In genomic region chr5:158553195-158553945, GRCh38 we compare ENCODE assay signal across 20 cellular contexts.
DNase-seq lines count a peak whose midpoint lies in the region; ATAC-seq and TF ChIP-seq lines count a peak whose summit lies in the region.
"Had no signal": no experiment of that assay in that cellular context is flagged by ENCODE, and none has a peak within 500 bp of the region (broad histone marks: within the 10 kb centered on the region; RNA-seq: fewer than 3 reads in every experiment).

No MANE protein-coding gene starts in this region.

- no peak overlapping the region for H3K4me3 ChIP-seq in fibroblast of villous mesenchyme (ENCODE audit: low read depth, low read length)
- H3K4me3 ChIP-seq: PC-9 had no signal

- POLR2A ChIA-PET in WTC11 (lab: Charles Lee): no interaction called here

- CTCF ChIA-PET in WTC11 (lab: Charles Lee): no interaction called here

- intact Hi-C loops in sciatic nerve (cut with DNase I): no loop called here

- DNase-seq in AG20443 (ENCODE audit: low spot score): peak; percentile 54
- peak; percentile 3 for DNase-seq in NCI-H82 treated with DMSO at 0.1 percent for 48 hours (lab: John Stamatoyannopoulos, UW; ENCODE audit: unreplicated experiment)
- peak; percentile 1 for DNase-seq in fibroblast of villous mesenchyme (ENCODE audit: low read depth)
- peak; percentile 63 for DNase-seq in sciatic nerve (ENCODE audit: low spot score)
- DNase-seq in NCI-H2196 (lab: John Stamatoyannopoulos, UW; ENCODE audit: unreplicated experiment): no peak
- no peak for DNase-seq in WTC11 (ENCODE audit: low spot score)
- no peak for DNase-seq in progenitor cell of endocrine pancreas (ENCODE audit: low spot score, unreplicated experiment)
- DNase-seq: activated CD4-positive, alpha-beta T cell treated with anti-CD3 and anti-CD28 coated beads for 48 hours; activated CD8-positive, alpha-beta memory T cell treated with anti-CD3 and anti-CD28 coated beads, Interleukin-2, amount 50 U/mL, for 48 hours; activated naive CD4-positive, alpha-beta T cell; brain microvascular endothelial cell; GF-D8; HCEC 1CT; naive B cell; NCI-H1694 treated with DMSO at 0.1 percent for 48 hours; NCI-H526; PC-9 had no signal

- H3K4me1 Mint-ChIP-seq in WTC11 (no peaks in the 10 kb centered on the region), progenitor cell of endocrine pancreas (ENCODE audit: low read depth) (peaks cover 5% of the 10 kb centered on the region)

- no peaks in the 10 kb centered on the region for H3K27me3 Mint-ChIP-seq in WTC11 (ENCODE audit: low read depth)
- H3K27me3 Mint-ChIP-seq in progenitor cell of endocrine pancreas: no peaks in the 10 kb centered on the region
- H3K27me3 Mint-ChIP-seq: B cell, naive B cell had no signal

- H3K36me3 Mint-ChIP-seq in WTC11: 0 out of 2 replicates have a peak, but pooled peaks cover 7% of the 10 kb centered on the region
- no peaks in the 10 kb centered on the region for H3K36me3 Mint-ChIP-seq in progenitor cell of endocrine pancreas (ENCODE audit: insufficient read depth)
- H3K36me3 Mint-ChIP-seq: naive B cell had no signal

- ATAC-seq in sciatic nerve (peak; percentile 82), WTC11 (no peak), GM21360 (IDR thresholded peaks at IDR 0.05; ENCODE audit: unreplicated experiment) (no peak)
- ATAC-seq: esophagus mucosa had no signal

- H3K27ac Mint-ChIP-seq in WTC11 (no peak overlapping the region), progenitor cell of endocrine pancreas (no peak overlapping the region)
- H3K27ac Mint-ChIP-seq: B cell had no signal

- TF ChIP-seq CTCF in fibroblast of villous mesenchyme (IDR thresholded peaks at IDR 0.05; ENCODE audit: insufficient read depth, low read depth, low read length): no peak
- no peak for TF ChIP-seq CTCF in WTC11 (IDR thresholded peaks at IDR 0.05)
- no peak for TF ChIP-seq CTCF in progenitor cell of endocrine pancreas (IDR thresholded peaks at IDR 0.05; ENCODE audit: unreplicated experiment)

- H3K4me3 Mint-ChIP-seq in WTC11 (no peak overlapping the region), progenitor cell of endocrine pancreas (ENCODE audit: low read depth) (no peak overlapping the region)
- H3K4me3 Mint-ChIP-seq: B cell, naive B cell had no signal

- H3K9me3 Mint-ChIP-seq in WTC11: peaks cover 8% of the 10 kb centered on the region
- H3K9me3 Mint-ChIP-seq in progenitor cell of endocrine pancreas (ENCODE audit: low read depth): no peaks in the 10 kb centered on the region

TF ChIP-seq in WTC11, 78 proteins besides CTCF, POLR2A, EP300 and RAD21:
- TF ChIP-seq, protein P1, sequence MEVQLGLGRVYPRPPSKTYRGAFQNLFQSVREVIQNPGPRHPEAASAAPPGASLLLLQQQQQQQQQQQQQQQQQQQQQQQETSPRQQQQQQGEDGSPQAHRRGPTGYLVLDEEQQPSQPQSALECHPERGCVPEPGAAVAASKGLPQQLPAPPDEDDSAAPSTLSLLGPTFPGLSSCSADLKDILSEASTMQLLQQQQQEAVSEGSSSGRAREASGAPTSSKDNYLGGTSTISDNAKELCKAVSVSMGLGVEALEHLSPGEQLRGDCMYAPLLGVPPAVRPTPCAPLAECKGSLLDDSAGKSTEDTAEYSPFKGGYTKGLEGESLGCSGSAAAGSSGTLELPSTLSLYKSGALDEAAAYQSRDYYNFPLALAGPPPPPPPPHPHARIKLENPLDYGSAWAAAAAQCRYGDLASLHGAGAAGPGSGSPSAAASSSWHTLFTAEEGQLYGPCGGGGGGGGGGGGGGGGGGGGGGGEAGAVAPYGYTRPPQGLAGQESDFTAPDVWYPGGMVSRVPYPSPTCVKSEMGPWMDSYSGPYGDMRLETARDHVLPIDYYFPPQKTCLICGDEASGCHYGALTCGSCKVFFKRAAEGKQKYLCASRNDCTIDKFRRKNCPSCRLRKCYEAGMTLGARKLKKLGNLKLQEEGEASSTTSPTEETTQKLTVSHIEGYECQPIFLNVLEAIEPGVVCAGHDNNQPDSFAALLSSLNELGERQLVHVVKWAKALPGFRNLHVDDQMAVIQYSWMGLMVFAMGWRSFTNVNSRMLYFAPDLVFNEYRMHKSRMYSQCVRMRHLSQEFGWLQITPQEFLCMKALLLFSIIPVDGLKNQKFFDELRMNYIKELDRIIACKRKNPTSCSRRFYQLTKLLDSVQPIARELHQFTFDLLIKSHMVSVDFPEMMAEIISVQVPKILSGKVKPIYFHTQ (CRISPR knock-in tag; IDR thresholded peaks at IDR 0.05): no peak
- TF ChIP-seq, protein P2, sequence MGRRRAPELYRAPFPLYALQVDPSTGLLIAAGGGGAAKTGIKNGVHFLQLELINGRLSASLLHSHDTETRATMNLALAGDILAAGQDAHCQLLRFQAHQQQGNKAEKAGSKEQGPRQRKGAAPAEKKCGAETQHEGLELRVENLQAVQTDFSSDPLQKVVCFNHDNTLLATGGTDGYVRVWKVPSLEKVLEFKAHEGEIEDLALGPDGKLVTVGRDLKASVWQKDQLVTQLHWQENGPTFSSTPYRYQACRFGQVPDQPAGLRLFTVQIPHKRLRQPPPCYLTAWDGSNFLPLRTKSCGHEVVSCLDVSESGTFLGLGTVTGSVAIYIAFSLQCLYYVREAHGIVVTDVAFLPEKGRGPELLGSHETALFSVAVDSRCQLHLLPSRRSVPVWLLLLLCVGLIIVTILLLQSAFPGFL (CRISPR knock-in tag; IDR thresholded peaks at IDR 0.05; ENCODE audit: borderline replicate concordance): no peak
- TF ChIP-seq, protein P3, sequence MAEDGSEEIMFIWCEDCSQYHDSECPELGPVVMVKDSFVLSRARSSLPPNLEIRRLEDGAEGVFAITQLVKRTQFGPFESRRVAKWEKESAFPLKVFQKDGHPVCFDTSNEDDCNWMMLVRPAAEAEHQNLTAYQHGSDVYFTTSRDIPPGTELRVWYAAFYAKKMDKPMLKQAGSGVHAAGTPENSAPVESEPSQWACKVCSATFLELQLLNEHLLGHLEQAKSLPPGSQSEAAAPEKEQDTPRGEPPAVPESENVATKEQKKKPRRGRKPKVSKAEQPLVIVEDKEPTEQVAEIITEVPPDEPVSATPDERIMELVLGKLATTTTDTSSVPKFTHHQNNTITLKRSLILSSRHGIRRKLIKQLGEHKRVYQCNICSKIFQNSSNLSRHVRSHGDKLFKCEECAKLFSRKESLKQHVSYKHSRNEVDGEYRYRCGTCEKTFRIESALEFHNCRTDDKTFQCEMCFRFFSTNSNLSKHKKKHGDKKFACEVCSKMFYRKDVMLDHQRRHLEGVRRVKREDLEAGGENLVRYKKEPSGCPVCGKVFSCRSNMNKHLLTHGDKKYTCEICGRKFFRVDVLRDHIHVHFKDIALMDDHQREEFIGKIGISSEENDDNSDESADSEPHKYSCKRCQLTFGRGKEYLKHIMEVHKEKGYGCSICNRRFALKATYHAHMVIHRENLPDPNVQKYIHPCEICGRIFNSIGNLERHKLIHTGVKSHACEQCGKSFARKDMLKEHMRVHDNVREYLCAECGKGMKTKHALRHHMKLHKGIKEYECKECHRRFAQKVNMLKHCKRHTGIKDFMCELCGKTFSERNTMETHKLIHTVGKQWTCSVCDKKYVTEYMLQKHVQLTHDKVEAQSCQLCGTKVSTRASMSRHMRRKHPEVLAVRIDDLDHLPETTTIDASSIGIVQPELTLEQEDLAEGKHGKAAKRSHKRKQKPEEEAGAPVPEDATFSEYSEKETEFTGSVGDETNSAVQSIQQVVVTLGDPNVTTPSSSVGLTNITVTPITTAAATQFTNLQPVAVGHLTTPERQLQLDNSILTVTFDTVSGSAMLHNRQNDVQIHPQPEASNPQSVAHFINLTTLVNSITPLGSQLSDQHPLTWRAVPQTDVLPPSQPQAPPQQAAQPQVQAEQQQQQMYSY (CRISPR knock-in tag; IDR thresholded peaks at IDR 0.05): no peak
- TF ChIP-seq, protein P4, sequence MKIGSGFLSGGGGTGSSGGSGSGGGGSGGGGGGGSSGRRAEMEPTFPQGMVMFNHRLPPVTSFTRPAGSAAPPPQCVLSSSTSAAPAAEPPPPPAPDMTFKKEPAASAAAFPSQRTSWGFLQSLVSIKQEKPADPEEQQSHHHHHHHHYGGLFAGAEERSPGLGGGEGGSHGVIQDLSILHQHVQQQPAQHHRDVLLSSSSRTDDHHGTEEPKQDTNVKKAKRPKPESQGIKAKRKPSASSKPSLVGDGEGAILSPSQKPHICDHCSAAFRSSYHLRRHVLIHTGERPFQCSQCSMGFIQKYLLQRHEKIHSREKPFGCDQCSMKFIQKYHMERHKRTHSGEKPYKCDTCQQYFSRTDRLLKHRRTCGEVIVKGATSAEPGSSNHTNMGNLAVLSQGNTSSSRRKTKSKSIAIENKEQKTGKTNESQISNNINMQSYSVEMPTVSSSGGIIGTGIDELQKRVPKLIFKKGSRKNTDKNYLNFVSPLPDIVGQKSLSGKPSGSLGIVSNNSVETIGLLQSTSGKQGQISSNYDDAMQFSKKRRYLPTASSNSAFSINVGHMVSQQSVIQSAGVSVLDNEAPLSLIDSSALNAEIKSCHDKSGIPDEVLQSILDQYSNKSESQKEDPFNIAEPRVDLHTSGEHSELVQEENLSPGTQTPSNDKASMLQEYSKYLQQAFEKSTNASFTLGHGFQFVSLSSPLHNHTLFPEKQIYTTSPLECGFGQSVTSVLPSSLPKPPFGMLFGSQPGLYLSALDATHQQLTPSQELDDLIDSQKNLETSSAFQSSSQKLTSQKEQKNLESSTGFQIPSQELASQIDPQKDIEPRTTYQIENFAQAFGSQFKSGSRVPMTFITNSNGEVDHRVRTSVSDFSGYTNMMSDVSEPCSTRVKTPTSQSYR (CRISPR knock-in tag; IDR thresholded peaks at IDR 0.05): no peak
- no peak for TF ChIP-seq TEAD4 (CRISPR knock-in tag; IDR thresholded peaks at IDR 0.05)
- no peak for TF ChIP-seq EMX1 (CRISPR knock-in tag; IDR thresholded peaks at IDR 0.05)
- no peak for TF ChIP-seq GTF2I (CRISPR knock-in tag; conservative IDR thresholded peaks at IDR 0.05)
- no peak for TF ChIP-seq ZNF671 (CRISPR knock-in tag; IDR thresholded peaks at IDR 0.05)
- TF ChIP-seq KAT7 (CRISPR knock-in tag; IDR thresholded peaks at IDR 0.05; ENCODE audit: borderline replicate concordance): no peak
- TF ChIP-seq IRF2 (CRISPR knock-in tag; IDR thresholded peaks at IDR 0.05; ENCODE audit: borderline replicate concordance, low read depth): no peak
- TF ChIP-seq MYBL2 (CRISPR knock-in tag; IDR thresholded peaks at IDR 0.05): no peak
TF ChIP-seq in WTC11: peak in this region for 0.

Comparison
In these comparisons a context has a peak if more than half of its experiments do, and no peak if none do; other contexts are left out.
1. DNase-seq: peak in AG20443 (single experiment), NCI-H82 treated with DMSO at 0.1 percent for 48 hours (single experiment), fibroblast of villous mesenchyme (single experiment) and sciatic nerve (single experiment); none in NCI-H2196 (single experiment), WTC11 (single experiment) and progenitor cell of endocrine pancreas (single experiment).